In the genomic region with DNA sequence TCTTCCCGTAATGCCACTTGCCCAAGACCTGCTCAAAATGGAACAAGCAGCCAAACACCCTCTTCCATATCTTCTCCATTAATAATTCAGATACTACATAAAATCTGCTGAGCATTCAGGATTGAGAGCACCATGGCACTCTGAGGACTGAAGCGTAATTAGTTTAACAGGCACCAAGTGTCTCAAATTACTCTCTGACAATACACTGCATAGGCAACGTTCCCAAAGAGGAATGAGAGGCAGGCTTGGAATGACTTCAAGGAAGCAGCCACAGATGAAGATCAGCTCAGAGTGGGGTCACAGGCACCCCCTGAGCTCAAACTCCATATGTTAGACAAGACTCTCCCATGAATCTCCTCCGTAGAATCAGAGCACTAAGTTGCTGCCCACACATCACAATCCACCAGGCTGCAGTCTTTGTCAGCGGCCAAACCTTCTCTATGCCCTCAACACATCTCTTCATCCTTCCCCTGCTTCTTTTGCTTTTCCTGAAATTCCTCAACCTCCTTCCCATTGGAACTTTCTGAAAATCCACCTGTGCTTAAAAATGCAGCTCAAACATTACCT, we compare ENCODE assay signal across 19 cellular contexts. TPM values are rescaled to one million over a fixed set of nuclear protein-coding genes. Genes with fewer than 3 reads are reported as not detected.
DNase-seq lines count a peak whose midpoint lies in the region; ATAC-seq and TF ChIP-seq lines count a peak whose summit lies in the region.
"Had no signal": no experiment of that assay in that cellular context is flagged by ENCODE, and none has a peak within 500 bp of the region (broad histone marks: within the 10 kb centered on the region; RNA-seq: fewer than 3 reads in every experiment).

No MANE protein-coding gene starts in this region.

- TF ChIP-seq CTCF in body of pancreas (IDR thresholded peaks at IDR 0.05) (no peak), vagina (IDR thresholded peaks at IDR 0.05) (no peak)

- DNase-seq in DMS153 treated with DMSO at 0.1 percent for 48 hours (lab: John Stamatoyannopoulos, UW; ENCODE audit: unreplicated experiment), result peak; percentile 35
- peak; percentile 56 for DNase-seq in NCI-H1092 (lab: John Stamatoyannopoulos, UW)
- DNase-seq in body of pancreas, result no peak
- peak; percentile 69 for DNase-seq in left kidney (ENCODE audit: low read depth, low spot score)
- no peak for DNase-seq in left lobe of liver (ENCODE audit: low spot score)
- no peak for DNase-seq in vagina (ENCODE audit: extremely low spot score in 2 of 2)
- no peak for DNase-seq in C1 segment of cervical spinal cord (lab: John Stamatoyannopoulos, UW)
- DNase-seq: activated CD4-positive, alpha-beta T cell treated with anti-CD3 and anti-CD28 coated beads, Interleukin-2, amount 50 U/mL, for 1 hour; activated effector memory CD4-positive, alpha-beta T cell treated with anti-CD3 and anti-CD28 coated beads, Interleukin-2, amount 50 U/mL, for 16 hours; COR-L47; gastrocnemius medialis; GM23248; Kasumi-1; NCI-H1436; NCI-H446 treated with DMSO at 0.1 percent for 48 hours; stimulated activated naive CD4-positive, alpha-beta T cell treated with Interleukin-2 at 50 U/mL for 16 hours; T-helper 1 cell; transverse colon had no signal

- H3K27ac ChIP-seq in body of pancreas, result peak overlapping the region in 3 of 4 donors; percentile 44 to 81 (median 79)
- H3K27ac ChIP-seq in vagina, result no peak overlapping the region
- H3K27ac ChIP-seq: GM23248, transverse colon had no signal

- ATAC-seq in body of pancreas (no peak), left lobe of liver (no peak), GM19463 (IDR thresholded peaks at IDR 0.05; ENCODE audit: unreplicated experiment) (no peak)

- H3K36me3 ChIP-seq in body of pancreas (replicated peaks in 1 of 2; ENCODE audit: insufficient read depth in 1 of 2, low read depth in 2 of 2), result no peaks in the 10 kb centered on the region
- H3K36me3 ChIP-seq in vagina, result no peaks in the 10 kb centered on the region
- H3K36me3 ChIP-seq: gastrocnemius medialis, transverse colon had no signal

- no peaks in the 10 kb centered on the region for H3K27me3 ChIP-seq in body of pancreas
- no peaks in the 10 kb centered on the region for H3K27me3 ChIP-seq in vagina
- H3K27me3 ChIP-seq: gastrocnemius medialis, transverse colon had no signal

- no peak for TF ChIP-seq POLR2A in body of pancreas (IDR thresholded peaks at IDR 0.05)
- no peak for TF ChIP-seq POLR2A in vagina (IDR thresholded peaks at IDR 0.05)

- intact Hi-C loops in body of pancreas (cut with DNase I), result no loop called here
- intact Hi-C loops in vagina (cut with DNase I), result no loop called here

- H3K4me1 ChIP-seq in body of pancreas (peaks cover 38% of the 10 kb centered on the region), vagina (no peaks in the 10 kb centered on the region)

- no peak overlapping the region for H3K4me3 ChIP-seq in body of pancreas
- H3K4me3 ChIP-seq in vagina, result no peak overlapping the region
- H3K4me3 ChIP-seq: gastrocnemius medialis, GM23248, transverse colon had no signal

- no peaks in the 10 kb centered on the region for H3K9me3 ChIP-seq in body of pancreas
- no peaks in the 10 kb centered on the region for H3K9me3 ChIP-seq in vagina
- H3K9me3 ChIP-seq: gastrocnemius medialis, transverse colon had no signal

- WGBS in body of pancreas, 2 donors, result 81 to 86% methylated on average over 5 of the region's 5 CpGs

RNA-seq across cellular contexts. Expression of gene ABLIM1, which starts 4.7 kb away (rescaled TPM):
- 10 to 100 TPM; 34.6 to 54.7 TPM for total RNA-seq in body of pancreas
- 47.0 TPM for total RNA-seq in left lobe of liver
- total RNA-seq in vagina, result 176 TPM

Comparison
In these comparisons a context has a peak if more than half of its experiments do, and no peak if none do; other contexts are left out.
1. DNase-seq: peak in DMS153 treated with DMSO at 0.1 percent for 48 hours (single experiment), NCI-H1092 (single experiment) and left kidney (single experiment); none in body of pancreas (0 of 4), left lobe of liver (single experiment), vagina (0 of 2) and C1 segment of cervical spinal cord (0 of 14).